1 cellular context compared by ENCODE assay signal in the genomic region with DNA sequence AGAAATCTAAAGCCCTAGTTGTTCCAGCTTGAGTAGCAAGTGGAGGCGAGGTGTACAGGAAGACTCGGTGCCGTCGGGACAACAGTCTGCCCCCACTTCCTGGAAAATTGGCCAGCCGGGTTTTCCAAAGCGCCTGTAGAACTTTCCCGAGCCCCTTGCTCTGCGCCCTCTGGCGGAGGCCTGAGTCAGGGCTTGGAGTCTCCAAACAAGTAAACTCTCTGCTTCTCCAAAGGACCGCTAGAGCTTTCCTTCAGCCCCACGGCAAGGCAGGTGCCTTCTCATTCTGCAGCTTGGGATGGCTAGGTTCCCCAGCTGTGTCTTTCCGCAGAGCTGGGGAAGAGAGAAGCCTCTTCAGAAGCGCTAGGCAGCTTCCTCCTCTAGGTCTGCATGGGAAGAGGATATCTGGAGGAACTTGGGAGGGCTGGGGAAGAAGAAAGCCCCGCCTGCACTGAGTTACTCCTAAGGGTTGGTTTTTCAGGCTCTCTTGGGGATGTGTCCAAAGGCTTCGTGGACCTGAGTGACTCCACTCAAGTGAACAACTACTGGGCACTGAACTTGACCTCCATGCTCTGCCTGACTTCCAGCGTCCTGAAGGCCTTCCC.
TF ChIP-seq lines count a peak whose summit lies in the region.

No MANE protein-coding gene starts in this region.

TF ChIP-seq in IMR-90, 13 proteins besides CTCF, POLR2A, EP300 and RAD21:
- peak; percentile 87 for TF ChIP-seq SMC3 (IDR thresholded peaks at IDR 0.05; ENCODE audit: low read depth, low read length)
- peak; percentile 75 for TF ChIP-seq MAZ (IDR thresholded peaks at IDR 0.05; ENCODE audit: borderline replicate concordance, low read depth, low read length)
- TF ChIP-seq CEBPB (IDR thresholded peaks at IDR 0.05; ENCODE audit: low read depth, low read length) = no peak
- no peak for TF ChIP-seq FOS (IDR thresholded peaks at IDR 0.05; ENCODE audit: low read depth, low read length)
- TF ChIP-seq MXI1 (IDR thresholded peaks at IDR 0.05; ENCODE audit: borderline replicate concordance, low read depth, low read length) = no peak
- no peak for TF ChIP-seq NFE2L2 (IDR thresholded peaks at IDR 0.05; ENCODE audit: low read depth, low read length)
- TF ChIP-seq BHLHE40 (IDR thresholded peaks at IDR 0.05; ENCODE audit: low read depth, low read length) = no peak
